Comparison of ENCODE assay signal across 9 cellular contexts in the genomic region with DNA sequence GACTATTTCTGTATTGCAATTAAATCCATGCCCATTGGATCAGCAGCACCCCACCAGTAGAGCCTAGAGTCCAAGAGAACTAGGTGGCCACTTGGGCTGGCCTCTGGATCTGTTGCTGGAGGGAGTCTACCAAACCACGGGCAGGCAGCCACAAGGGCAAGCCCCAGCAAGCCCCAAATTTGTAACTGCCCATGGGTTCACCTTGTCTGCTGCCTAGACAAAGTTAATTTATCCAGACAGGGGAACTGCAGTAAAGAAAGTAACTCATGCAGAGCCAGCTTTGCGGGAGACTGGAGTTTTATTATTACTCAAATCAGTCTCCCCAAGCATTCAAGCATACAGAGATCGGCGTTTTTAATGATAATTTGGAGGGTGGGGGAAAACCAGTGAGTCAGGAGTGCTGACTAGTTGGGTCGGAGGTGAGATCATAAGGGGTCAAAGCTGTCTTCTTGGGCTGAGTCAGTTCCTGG.
DNase-seq lines count a peak whose midpoint lies in the region; ATAC-seq, FAIRE-seq and TF ChIP-seq lines count a peak whose summit lies in the region.
"Had no signal": no experiment of that assay in that cellular context is flagged by ENCODE, and none has a peak within 500 bp of the region (broad histone marks: within the 10 kb centered on the region; RNA-seq: fewer than 3 reads in every experiment).

No MANE protein-coding gene starts in this region.

- H3K36me3 Mint-ChIP-seq in progenitor cell of endocrine pancreas (ENCODE audit: insufficient read depth) = peaks cover 6% of the 10 kb centered on the region

- H3K56ac ChIP-seq in H1 (replicated peaks; ENCODE audit: insufficient read length, low read depth, low read length) = no peak overlapping the region

- no peaks in the 10 kb centered on the region; a peak in 1 of 8 replicates for H3K36me3 ChIP-seq in H1 (ENCODE audit: control insufficient read depth in 2 of 4, insufficient read depth in 4 of 4, low read length in 3 of 4)

- peaks cover 16% of the 10 kb centered on the region for H3K9me3 Mint-ChIP-seq in progenitor cell of endocrine pancreas (ENCODE audit: low read depth)

- H3K9me3 ChIP-seq in H1 (ENCODE audit: insufficient read depth in 2 of 2, low read depth in 1 of 2, low read length in 1 of 2) = peaks cover 21% of the 10 kb centered on the region in 2 experiments

- H3K4me3 ChIP-seq in GM12875 (ENCODE audit: low read depth, low read length) = peak overlapping the region; percentile 59
- no peak overlapping the region for H3K4me3 ChIP-seq in H1 (ENCODE audit: extremely low read depth in 1 of 4, insufficient read depth in 2 of 4, low read depth in 3 of 4, low read length in 4 of 4)
- H3K4me3 ChIP-seq: skin epidermis had no signal

- no peak overlapping the region for H3K27ac ChIP-seq in H1 (ENCODE audit: low read depth, low read length)

- no peak overlapping the region for H4K5ac ChIP-seq in H1 (ENCODE audit: insufficient read length, low read depth, low read length)

- H3K27ac Mint-ChIP-seq in progenitor cell of endocrine pancreas = no peak overlapping the region

- no peak overlapping the region; the same call in 1 of the 2 replicates for H2BK5ac ChIP-seq in H1 (ENCODE audit: low read depth, low read length)

- no peak overlapping the region for H3K4me3 Mint-ChIP-seq in progenitor cell of endocrine pancreas (ENCODE audit: low read depth)

- no peak overlapping the region for H3K4ac ChIP-seq in H1 (replicated peaks; ENCODE audit: insufficient read length, low read depth, low read length)

- H2AK5ac ChIP-seq in H1 (ENCODE audit: low read depth, low read length) = no peak overlapping the region

- H3K4me1 Mint-ChIP-seq in progenitor cell of endocrine pancreas (ENCODE audit: low read depth) = peaks cover 11% of the 10 kb centered on the region

- no peak overlapping the region for H3K14ac ChIP-seq in H1 (ENCODE audit: insufficient read length)

- POLR2A ChIA-PET in H1 (lab: Charles Lee; ENCODE audit: partially characterized antibody) = interaction anchor here (0.7 kb wide), 1 partner anchor 235 kb away, joined by 3 read pairs; no protein-coding TSS in a partner anchor

- CTCF ChIA-PET in H1 (lab: Charles Lee; ENCODE audit: partially characterized antibody) = no interaction called here

- no peak overlapping the region for H2BK20ac ChIP-seq in H1 (ENCODE audit: low read length)

- TF ChIP-seq POLR2A in H1 (IDR thresholded peaks at IDR 0.05; ENCODE audit: control extremely low read depth in 1 of 2, low read depth in 2 of 2, low read length in 2 of 2) = no peak

- H3K27me3 ChIP-seq in H1 (replicated peaks in 1 of 4; ENCODE audit: control insufficient read depth in 3 of 4, extremely low read depth in 1 of 4, insufficient read depth in 3 of 4, low read length in 3 of 4) = no peaks in the 10 kb centered on the region

- no peaks in the 10 kb centered on the region for H3K23me2 ChIP-seq in H1 (ENCODE audit: low read depth, low read length)

- H3K4me2 ChIP-seq in H1 (ENCODE audit: insufficient read depth in 1 of 2, low read depth in 2 of 2, low read length in 2 of 2) = no peak overlapping the region

- H3K9ac ChIP-seq in H1 (replicated peaks in 1 of 4; ENCODE audit: extremely low read depth in 1 of 4, low read depth in 3 of 4, low read length in 3 of 4) = no peak overlapping the region

- H4K91ac ChIP-seq in H1 (replicated peaks; ENCODE audit: insufficient read length, low read length) = no peak overlapping the region

- H2BK120ac ChIP-seq in H1 (replicated peaks; ENCODE audit: low read depth, low read length) = no peak overlapping the region

- 63% methylated on average over 5 of the region's 5 CpGs; no CpG with 5 or more reads in 1 of the 2 experiments for WGBS in H1 (ENCODE audit: extremely low coverage in 1 of 2, insufficient coverage in 1 of 2, insufficient read length in 1 of 2, insufficient replicate concordance in 2 of 2, low coverage in 1 of 2, low lambda C conversion rate in 2 of 2, missing lambda C conversion rate in 1 of 2), 2 experiments

- no peaks in the 10 kb centered on the region for H4K20me1 ChIP-seq in H1 (replicated peaks in 1 of 2; ENCODE audit: control insufficient read depth in 1 of 2, insufficient read depth in 2 of 2, low read length in 2 of 2)

- no peak overlapping the region for H2BK12ac ChIP-seq in H1 (ENCODE audit: low read depth, low read length)

- H2BK15ac ChIP-seq in H1 (ENCODE audit: low read length) = no peak overlapping the region

- H2AFZ ChIP-seq in H1 (ENCODE audit: low read length) = no peak overlapping the region

- H3K18ac ChIP-seq in H1 (ENCODE audit: extremely low read depth, low read length) = peak overlapping the region; percentile 19; the same call in 1 of the 2 replicates

- H4K8ac ChIP-seq in H1 (ENCODE audit: extremely low read depth, insufficient read depth, low read length) = no peak overlapping the region

- no peak for TF ChIP-seq RAD21 in H1 (IDR thresholded peaks at IDR 0.05 in 1 of 2, conservative IDR thresholded peaks at IDR 0.05 in 1 of 2; ENCODE audit: low read depth in 2 of 2, low read length in 2 of 2)

- ATAC-seq in HG03442 (IDR thresholded peaks at IDR 0.05; ENCODE audit: unreplicated experiment) = peak; percentile 75

- no peaks in the 10 kb centered on the region for H3K79me2 ChIP-seq in H1 (ENCODE audit: control insufficient read depth in 1 of 2, insufficient read depth in 2 of 2, low read length in 2 of 2)

- peak; percentile 54 for DNase-seq in GM20000 (ENCODE audit: low spot score)
- DNase-seq in H1 (ENCODE audit: low read depth in 1 of 2, low spot score in 2 of 2) = no peak
- DNase-seq in nucleus accumbens (lab: John Stamatoyannopoulos, UW) = no peak
- no peak for DNase-seq in NCI-H226
- DNase-seq in NCI-H2227 treated with DMSO at 0.1 percent for 48 hours (lab: John Stamatoyannopoulos, UW) = no peak
- DNase-seq in progenitor cell of endocrine pancreas (ENCODE audit: low spot score, unreplicated experiment) = no peak

- TF ChIP-seq CTCF in GM12875 (IDR thresholded peaks at IDR 0.05; ENCODE audit: borderline replicate concordance, insufficient read depth, low read depth, low read length) (no peak), GM20000 (IDR thresholded peaks at IDR 0.05; ENCODE audit: extremely low read depth, missing control alignments) (no peak), H1 (IDR thresholded peaks at IDR 0.05; ENCODE audit: control extremely low read depth in 1 of 3, insufficient read depth in 1 of 3, low read depth in 1 of 3, low read length in 3 of 3) (no peak), progenitor cell of endocrine pancreas (IDR thresholded peaks at IDR 0.05; ENCODE audit: unreplicated experiment) (no peak)

- TF ChIP-seq EP300 in H1 (IDR thresholded peaks at IDR 0.05; ENCODE audit: borderline replicate concordance in 1 of 2, low read depth in 2 of 2, low read length in 2 of 2) = no peak

- H3K79me1 ChIP-seq in H1 (ENCODE audit: low read depth, low read length) = no peaks in the 10 kb centered on the region

- peaks cover 0 to 5% (median 0%) of the 10 kb centered on the region in 4 experiments; a peak in 2 of 7 replicates for H3K4me1 ChIP-seq in H1 (replicated peaks in 1 of 4; ENCODE audit: control insufficient read depth in 3 of 4, insufficient read depth in 4 of 4, low read length in 3 of 4)

- no peak for FAIRE-seq in H1 (lab: Jason Lieb, UNC)

- no peak overlapping the region for H3K23ac ChIP-seq in H1 (ENCODE audit: insufficient read length)

- H3K27me3 Mint-ChIP-seq in progenitor cell of endocrine pancreas = peaks cover 5% of the 10 kb centered on the region

TF ChIP-seq in H1, 55 proteins besides CTCF, POLR2A, EP300 and RAD21 (continues in another document):
- TF ChIP-seq RXRA (IDR thresholded peaks at IDR 0.05; ENCODE audit: insufficient read depth, low read depth, low read length) (no peak), BCL11A (IDR thresholded peaks at IDR 0.05; ENCODE audit: low read depth in 2 of 2, low read length in 2 of 2) (no peak), ZNF274 (IDR thresholded peaks at IDR 0.05; ENCODE audit: borderline replicate concordance, extremely low read depth, low read length) (no peak), CBX8 (IDR thresholded peaks at IDR 0.05; ENCODE audit: borderline replicate concordance, low read depth, low read length) (no peak), TAF7 (optimal IDR thresholded peaks at IDR 0.05; ENCODE audit: borderline replicate concordance, low read depth, low read length) (no peak), SP1 (IDR thresholded peaks at IDR 0.05; ENCODE audit: low read depth, low read length) (no peak)
